In genomic region chr7:30135551-30136271, GRCh38 we compare ENCODE assay signal across 8 cellular contexts. TPM values are rescaled to one million over a fixed set of nuclear protein-coding genes. Genes with fewer than 3 reads are reported as not detected.
A peak's percentile ranks its signal among the peaks of the same experiment; 100 is the strongest.
DNase-seq lines count a peak whose midpoint lies in the region; ATAC-seq and TF ChIP-seq lines count a peak whose summit lies in the region.

No MANE protein-coding gene starts in this region.

- ATAC-seq in GM19397 (IDR thresholded peaks at IDR 0.05; ENCODE audit: unreplicated experiment) (peak; percentile 4), HG03571 (IDR thresholded peaks at IDR 0.05; ENCODE audit: unreplicated experiment) (peak; percentile 29), Right ventricle myocardium superior (ENCODE audit: poor library complexity) (peak; percentile 58), HG03457 (IDR thresholded peaks at IDR 0.05; ENCODE audit: unreplicated experiment) (no peak)
- peak; percentile 56 for ATAC-seq in activated naive CD8-positive, alpha-beta T cell treated with anti-CD3 and anti-CD28 coated beads, Interleukin-2, amount 50 U/mL, for 24 hours

- peaks cover 12% of the 10 kb centered on the region for H3K4me1 Mint-ChIP-seq in CD14-positive monocyte
- peaks cover 8% of the 10 kb centered on the region for H3K4me1 Mint-ChIP-seq in activated naive CD8-positive, alpha-beta T cell treated with anti-CD3 and anti-CD28 coated beads, Interleukin-2, amount 50 U/mL, for 24 hours

- H3K27me3 ChIP-seq in ovary: no peaks in the 10 kb centered on the region

- peak overlapping the region; percentile 88 to 96 for H3K4me3 Mint-ChIP-seq in CD14-positive monocyte
- peak overlapping the region; percentile 85 for H3K4me3 Mint-ChIP-seq in activated naive CD8-positive, alpha-beta T cell treated with anti-CD3 and anti-CD28 coated beads, Interleukin-2, amount 50 U/mL, for 24 hours

- H3K36me3 Mint-ChIP-seq in CD14-positive monocyte: peaks cover 0 to 4% of the 10 kb centered on the region in 2 donors
- H3K36me3 Mint-ChIP-seq in activated naive CD8-positive, alpha-beta T cell treated with anti-CD3 and anti-CD28 coated beads, Interleukin-2, amount 50 U/mL, for 24 hours (ENCODE audit: low read depth): no peaks in the 10 kb centered on the region

- DNase-seq in CD14-positive monocyte (ENCODE audit: low spot score) (peak; percentile 63), SK-N-MC (ENCODE audit: low read depth, low spot score) (no peak), Right ventricle myocardium superior (peak; percentile 78), ovary (peak; percentile 68 to 83 (median 79))
- peak; percentile 49 for DNase-seq in activated naive CD8-positive, alpha-beta T cell treated with anti-CD3 and anti-CD28 coated beads, Interleukin-2, amount 50 U/mL, for 24 hours

- 0 to 1% (median 1%) methylated on average over 58 to 61 of the region's 61 CpGs for WGBS in ovary, 3 donors

- TF ChIP-seq CTCF in CD14-positive monocyte (IDR thresholded peaks at IDR 0.05) (no peak), ovary (IDR thresholded peaks at IDR 0.05) (peak in 1 of 3 donors; percentile 13)

- H3K9me3 ChIP-seq in SK-N-MC (ENCODE audit: low read depth, low read length): no peaks in the 10 kb centered on the region
- H3K9me3 ChIP-seq in ovary: no peaks in the 10 kb centered on the region

- no peak for TF ChIP-seq EP300 in ovary (IDR thresholded peaks at IDR 0.05)

- peaks cover 0 to 2% (median 0%) of the 10 kb centered on the region in 7 donors for H3K9me3 Mint-ChIP-seq in CD14-positive monocyte
- H3K9me3 Mint-ChIP-seq in activated naive CD8-positive, alpha-beta T cell treated with anti-CD3 and anti-CD28 coated beads, Interleukin-2, amount 50 U/mL, for 24 hours: no peaks in the 10 kb centered on the region

- intact Hi-C loops in CD14-positive monocyte (cut with micrococcal nuclease): no loop called here
- intact Hi-C loops in Right ventricle myocardium superior (cut with DNase I): no loop called here
- intact Hi-C loops in ovary (cut with DNase I): no loop called here

- H3K36me3 ChIP-seq in SK-N-MC (ENCODE audit: insufficient read depth, low read length) (no peaks in the 10 kb centered on the region), ovary (no peaks in the 10 kb centered on the region)

- H3K27ac ChIP-seq in SK-N-MC (no peak overlapping the region), ovary (peak overlapping the region; percentile 86 to 92)

- peak; percentile 22 for TF ChIP-seq POLR2A in ovary (IDR thresholded peaks at IDR 0.05)

- H3K27ac Mint-ChIP-seq in CD14-positive monocyte: peak overlapping the region in 4 of 7 donors; percentile 18 to 82 (median 70)
- H3K27ac Mint-ChIP-seq in activated naive CD8-positive, alpha-beta T cell treated with anti-CD3 and anti-CD28 coated beads, Interleukin-2, amount 50 U/mL, for 24 hours: peak overlapping the region; percentile 67

- peaks cover 15 to 27% (median 25%) of the 10 kb centered on the region in 3 donors for H3K27me3 Mint-ChIP-seq in CD14-positive monocyte (ENCODE audit: low read depth in 3 of 3)
- peaks cover 16% of the 10 kb centered on the region for H3K27me3 Mint-ChIP-seq in activated naive CD8-positive, alpha-beta T cell treated with anti-CD3 and anti-CD28 coated beads, Interleukin-2, amount 50 U/mL, for 24 hours

- H3K4me3 ChIP-seq in SK-N-MC: peak overlapping the region; percentile 86
- H3K4me3 ChIP-seq in ovary: peak overlapping the region; percentile 78

- peak overlapping the region; percentile 12 for H3K9ac ChIP-seq in SK-N-MC (ENCODE audit: insufficient read length)

- H3K4me1 ChIP-seq in ovary (ENCODE audit: insufficient read depth): peaks cover 5% of the 10 kb centered on the region

RNA-seq across cellular contexts. Expression of gene MTURN, which starts 0.9 kb away (rescaled TPM):
- 1 to 10 TPM; 5.9 to 7.5 TPM for polyA plus RNA-seq in CD14-positive monocyte
- total RNA-seq in Right ventricle myocardium superior: 17.7 TPM
- total RNA-seq in ovary: 10 to 100 TPM; 14.7 to 65.1 (median 40.4) TPM
- 10 to 100 TPM; 29.8 to 45.3 TPM for polyA plus RNA-seq in ovary
